In genomic region chr11:95977534-95978174, GRCh38 we compare ENCODE assay signal across 17 cellular contexts. TPM values are rescaled to one million over a fixed set of nuclear protein-coding genes. Genes with fewer than 3 reads are reported as not detected.
DNase-seq lines count a peak whose midpoint lies in the region; ATAC-seq and TF ChIP-seq lines count a peak whose summit lies in the region.
"Had no signal": no experiment of that assay in that cellular context is flagged by ENCODE, and none has a peak within 500 bp of the region (broad histone marks: within the 10 kb centered on the region; RNA-seq: fewer than 3 reads in every experiment).

No MANE protein-coding gene starts in this region.

- peaks cover 10 to 51% of the 10 kb centered on the region in 2 experiments for H3K36me3 ChIP-seq in mesenchymal stem cell (ENCODE audit: control insufficient read depth in 1 of 2, insufficient read depth in 2 of 2, low read depth in 1 of 2, low read length in 2 of 2)
- H3K36me3 ChIP-seq: BE2C, gastrocnemius medialis had no signal

- H3K4me3 ChIP-seq in mesenchymal stem cell (ENCODE audit: insufficient read depth in 1 of 2, low read depth in 1 of 2, low read length in 2 of 2), result no peak overlapping the region
- H3K4me3 ChIP-seq: gastrocnemius medialis had no signal

- no peak overlapping the region for H3K4ac ChIP-seq in mesenchymal stem cell (ENCODE audit: low read depth in 1 of 2, low read length in 2 of 2)

- no peak overlapping the region for H3K9ac ChIP-seq in mesenchymal stem cell (ENCODE audit: low read length)

- WGBS in mesenchymal stem cell, result 24% methylated on average over 6 of the region's 6 CpGs

- no peak overlapping the region for H4K8ac ChIP-seq in mesenchymal stem cell (ENCODE audit: low read length)

- no peak overlapping the region for H2BK5ac ChIP-seq in mesenchymal stem cell (ENCODE audit: low read depth, low read length, poor library complexity, severe bottlenecking)

- H3K18ac ChIP-seq in mesenchymal stem cell (ENCODE audit: low read depth in 1 of 2, low read length in 2 of 2), result no peak overlapping the region

- H2AK5ac ChIP-seq in mesenchymal stem cell (ENCODE audit: low read length, severe bottlenecking), result no peak overlapping the region

- no peak overlapping the region for H3K14ac ChIP-seq in mesenchymal stem cell (ENCODE audit: low read length in 2 of 2)

- no peak overlapping the region for H3K27ac ChIP-seq in mesenchymal stem cell (ENCODE audit: low read length, poor library complexity, severe bottlenecking)
- H3K27ac ChIP-seq: gastrocnemius medialis had no signal

- H3K4me2 ChIP-seq in mesenchymal stem cell (ENCODE audit: low read length, poor library complexity, severe bottlenecking), result no peak overlapping the region

- no peak for TF ChIP-seq POLR2A in erythroblast (IDR thresholded peaks at IDR 0.05; ENCODE audit: low read length)

- H2AFZ ChIP-seq in mesenchymal stem cell (ENCODE audit: low read depth, low read length), result no peak overlapping the region

- H4K91ac ChIP-seq in mesenchymal stem cell (ENCODE audit: low read length), result no peak overlapping the region

- H3K79me1 ChIP-seq in mesenchymal stem cell (replicated peaks; ENCODE audit: low read length, poor library complexity, severe bottlenecking), result no peaks in the 10 kb centered on the region

- H2BK120ac ChIP-seq in mesenchymal stem cell (ENCODE audit: low read depth, low read length), result no peak overlapping the region

- no peak for ATAC-seq in GM21528 (IDR thresholded peaks at IDR 0.05; ENCODE audit: low FRiP score, unreplicated experiment)
- ATAC-seq: gastrocnemius medialis had no signal

- peak; percentile 54 for DNase-seq in EH (ENCODE audit: low read depth)
- peak; percentile 15 for DNase-seq in NCI-H460 (ENCODE audit: extremely low read depth, low read depth)
- DNase-seq in dermis blood vessel endothelial cell, result peak; percentile 80
- DNase-seq in mesenchymal stem cell, result peak; percentile 54
- no peak for DNase-seq in DMS153 treated with DMSO at 0.1 percent for 48 hours (lab: John Stamatoyannopoulos, UW; ENCODE audit: unreplicated experiment)
- DNase-seq in erythroblast (lab: John Stamatoyannopoulos, UW), result no peak
- no peak for DNase-seq in NCI-H82 treated with DMSO at 0.1 percent for 48 hours (lab: John Stamatoyannopoulos, UW; ENCODE audit: unreplicated experiment)
- DNase-seq: activated CD4-positive, alpha-beta T cell treated with anti-CD3 and anti-CD28 coated beads for 4 hours; activated naive CD8-positive, alpha-beta T cell treated with anti-CD3 and anti-CD28 coated beads, Interleukin-2, amount 10 ng/mL, durations not matched to agents 7 days and 5 days; activated T-cell treated with anti-CD3 and anti-CD28 coated beads, Interleukin-2, amount 50 U/mL, for 1 hour; BE2C; gastrocnemius medialis; immature natural killer cell; NCI-H1436; NCI-H446 treated with DMSO at 0.1 percent for 48 hours; posterior cingulate gyrus had no signal

- H3K27me3 ChIP-seq in mesenchymal stem cell (ENCODE audit: control insufficient read depth in 1 of 2, insufficient read depth in 1 of 2, low read length in 2 of 2), result no peaks in the 10 kb centered on the region
- H3K27me3 ChIP-seq: BE2C, gastrocnemius medialis had no signal

- no peaks in the 10 kb centered on the region for H3K4me1 ChIP-seq in mesenchymal stem cell (ENCODE audit: control insufficient read depth, insufficient read depth, low read depth, low read length)
- H3K4me1 ChIP-seq: BE2C, gastrocnemius medialis had no signal

- no peaks in the 10 kb centered on the region for H3K9me3 ChIP-seq in mesenchymal stem cell (ENCODE audit: control insufficient read depth, low read length)
- H3K9me3 ChIP-seq: BE2C, gastrocnemius medialis had no signal

- no peak overlapping the region for H3K23ac ChIP-seq in mesenchymal stem cell (ENCODE audit: low read length in 2 of 2)

- H2BK12ac ChIP-seq in mesenchymal stem cell (ENCODE audit: low read length in 2 of 2), result no peak overlapping the region

- no peak overlapping the region for H2BK15ac ChIP-seq in mesenchymal stem cell (ENCODE audit: low read depth, poor library complexity, severe bottlenecking)

RNA-seq across cellular contexts. Expression of gene MTMR2, which starts 53.7 kb away (rescaled TPM):
- 30.4 and 38.5 TPM in 2 replicates for total RNA-seq in NCI-H460 (2014; rRNA removed; shearing (Covaris generic))
- 18.8 and 19.8 TPM in 2 replicates for polyA plus RNA-seq in NCI-H460 (2014; cell fraction: nucleus; rRNA removed)
- total RNA-seq in dermis blood vessel endothelial cell, result 63.6 and 131 TPM in 2 replicates
- 28.6 TPM for polyA plus RNA-seq in mesenchymal stem cell (2013, experiment 1 of 2)
- 29.2 TPM for polyA plus RNA-seq in mesenchymal stem cell (2013, experiment 2 of 2)

Comparison
In these comparisons a context has a peak if more than half of its experiments do, and no peak if none do; other contexts are left out.
1. DNase-seq: peak in EH (single experiment), NCI-H460 (single experiment), dermis blood vessel endothelial cell (single experiment) and mesenchymal stem cell (single experiment); none in DMS153 treated with DMSO at 0.1 percent for 48 hours (single experiment), erythroblast (0 of 2) and NCI-H82 treated with DMSO at 0.1 percent for 48 hours (single experiment).